29 cellular contexts compared by ENCODE assay signal in genomic region chr5:74514888-74515551, GRCh38.
"Had no signal": no experiment of that assay in that cellular context is flagged by ENCODE, and none has a peak within 500 bp of the region (broad histone marks: within the 10 kb centered on the region; RNA-seq: fewer than 3 reads in every experiment).

No MANE protein-coding gene starts in this region.

- H3K9me3 Mint-ChIP-seq: activated CD4-positive, alpha-beta T cell treated with anti-CD3 and anti-CD28 coated beads, Interleukin-2, amount 10 ng/mL, durations not matched to agents 7 days and 5 days; activated CD8-positive, alpha-beta T cell treated with anti-CD3 and anti-CD28 coated beads for 36 hours; activated naive CD8-positive, alpha-beta T cell treated with anti-CD3 and anti-CD28 coated beads, Interleukin-2, amount 50 U/mL, for 24 hours; activated T-helper 1 cell treated with anti-CD3 and anti-CD28 coated beads, Interleukin-12 subunit alpha, Interleukin-12 subunit beta, Interleukin-2, Interleukin-4 antibody, amounts not matched to agents 30 ng/mL and 10 ng/mL and 1 ng/mL, durations not matched to agents 14 hours and 24 hours and 36 hours; dendritic cell treated with granulocyte-macrophage colony-stimulating factor and Interleukin-4, amounts not matched to agents 40 ng/mL and 50 ng/mL, for 4 days; memory B cell; neural crest cell; stimulated activated naive CD8-positive, alpha-beta T cell treated with anti-CD3 and anti-CD28 coated beads, Interleukin-15, Interleukin-2, amounts not matched to agents 100 ng/mL and 50 ng/mL, for 24 hours; T-cell; T-helper 2 cell treated with Interferon-gamma antibody and Interleukin-4, amounts not matched to agents 5 μg/mL and 100 μg/mL, for 36 hours had no signal

- H3K4me1 ChIP-seq: foreskin keratinocyte, prostate gland, right atrium auricular region, vagina had no signal

- H3K27ac ChIP-seq: foreskin keratinocyte, prostate gland, right atrium auricular region, tibial nerve, vagina, VCaP had no signal

- H3K4me3 Mint-ChIP-seq: activated CD4-positive, alpha-beta T cell treated with anti-CD3 and anti-CD28 coated beads, Interleukin-2, amount 10 ng/mL, durations not matched to agents 7 days and 5 days; activated CD8-positive, alpha-beta memory T cell treated with anti-CD3 and anti-CD28 coated beads, Interleukin-2, amount 10 ng/mL, durations not matched to agents 7 days and 5 days; activated CD8-positive, alpha-beta T cell treated with anti-CD3 and anti-CD28 coated beads for 36 hours; activated naive CD8-positive, alpha-beta T cell treated with anti-CD3 and anti-CD28 coated beads, Interleukin-2, amount 50 U/mL, for 24 hours; activated T-helper 1 cell treated with anti-CD3 and anti-CD28 coated beads, Interleukin-12 subunit alpha, Interleukin-12 subunit beta, Interleukin-2, Interleukin-4 antibody, amounts not matched to agents 30 ng/mL and 10 ng/mL and 1 ng/mL, durations not matched to agents 14 hours and 24 hours and 36 hours; dendritic cell treated with granulocyte-macrophage colony-stimulating factor and Interleukin-4, amounts not matched to agents 40 ng/mL and 50 ng/mL, for 4 days; memory B cell; neural crest cell; stimulated activated naive CD8-positive, alpha-beta T cell treated with anti-CD3 and anti-CD28 coated beads, Interleukin-15, Interleukin-2, amounts not matched to agents 100 ng/mL and 50 ng/mL, for 24 hours; T-cell; T-helper 2 cell treated with Interferon-gamma antibody and Interleukin-4, amounts not matched to agents 5 μg/mL and 100 μg/mL, for 36 hours had no signal

- H3K4me3 ChIP-seq: mucosa of descending colon, prostate gland, right atrium auricular region, tibial nerve, vagina had no signal

- H3K27me3 Mint-ChIP-seq: dendritic cell treated with granulocyte-macrophage colony-stimulating factor and Interleukin-4, amounts not matched to agents 40 ng/mL and 50 ng/mL, for 4 days had no signal

- H3K9me3 ChIP-seq: mucosa of descending colon, prostate gland, right atrium auricular region, tibial nerve, vagina had no signal

- ATAC-seq: activated CD8-positive, alpha-beta memory T cell treated with anti-CD3 and anti-CD28 coated beads, Interleukin-2, amount 10 ng/mL, durations not matched to agents 7 days and 5 days; activated CD8-positive, alpha-beta T cell treated with anti-CD3 and anti-CD28 coated beads for 36 hours; activated naive CD8-positive, alpha-beta T cell treated with anti-CD3 and anti-CD28 coated beads, Interleukin-2, amount 50 U/mL, for 24 hours; foreskin keratinocyte; left ventricle myocardium superior; mucosa of descending colon; T-cell had no signal

- H3K27ac Mint-ChIP-seq: activated CD4-positive, alpha-beta T cell treated with anti-CD3 and anti-CD28 coated beads, Interleukin-2, amount 10 ng/mL, durations not matched to agents 7 days and 5 days; activated CD8-positive, alpha-beta memory T cell treated with anti-CD3 and anti-CD28 coated beads, Interleukin-2, amount 10 ng/mL, durations not matched to agents 7 days and 5 days; activated CD8-positive, alpha-beta T cell treated with anti-CD3 and anti-CD28 coated beads for 36 hours; activated naive CD8-positive, alpha-beta T cell treated with anti-CD3 and anti-CD28 coated beads, Interleukin-2, amount 50 U/mL, for 24 hours; activated T-helper 1 cell treated with anti-CD3 and anti-CD28 coated beads, Interleukin-12 subunit alpha, Interleukin-12 subunit beta, Interleukin-2, Interleukin-4 antibody, amounts not matched to agents 30 ng/mL and 10 ng/mL and 1 ng/mL, durations not matched to agents 14 hours and 24 hours and 36 hours; dendritic cell treated with granulocyte-macrophage colony-stimulating factor and Interleukin-4, amounts not matched to agents 40 ng/mL and 50 ng/mL, for 4 days; memory B cell; stimulated activated naive CD8-positive, alpha-beta T cell treated with anti-CD3 and anti-CD28 coated beads, Interleukin-15, Interleukin-2, amounts not matched to agents 100 ng/mL and 50 ng/mL, for 24 hours; T-cell; T-helper 2 cell treated with Interferon-gamma antibody and Interleukin-4, amounts not matched to agents 5 μg/mL and 100 μg/mL, for 36 hours had no signal

- H3K4me1 Mint-ChIP-seq: activated CD4-positive, alpha-beta T cell treated with anti-CD3 and anti-CD28 coated beads, Interleukin-2, amount 10 ng/mL, durations not matched to agents 7 days and 5 days; activated CD8-positive, alpha-beta memory T cell treated with anti-CD3 and anti-CD28 coated beads, Interleukin-2, amount 10 ng/mL, durations not matched to agents 7 days and 5 days; activated naive CD8-positive, alpha-beta T cell treated with anti-CD3 and anti-CD28 coated beads, Interleukin-2, amount 50 U/mL, for 24 hours; memory B cell; T-cell had no signal

- DNase-seq: activated CD4-positive, alpha-beta T cell treated with anti-CD3 and anti-CD28 coated beads, Interleukin-2, amount 10 ng/mL, durations not matched to agents 7 days and 5 days; activated CD4-positive, CD25-positive, alpha-beta regulatory T cell treated with anti-CD3 and anti-CD28 coated beads, Interleukin-2, amount 50 U/mL, for 72 hours; activated CD8-positive, alpha-beta memory T cell treated with anti-CD3 and anti-CD28 coated beads, Interleukin-2, amount 10 ng/mL, durations not matched to agents 7 days and 5 days; activated CD8-positive, alpha-beta T cell treated with anti-CD3 and anti-CD28 coated beads for 36 hours; activated gamma-delta T cell; activated naive CD4-positive, alpha-beta T cell treated with anti-CD3 and anti-CD28 coated beads, Interleukin-2, amount 50 U/mL, for 16 hours; activated naive CD8-positive, alpha-beta T cell treated with anti-CD3 and anti-CD28 coated beads, Interleukin-2, amount 50 U/mL, for 24 hours; activated T-cell treated with anti-CD3 and anti-CD28 coated beads for 4 hours; cerebellar nuclear complex; effector CD8-positive, alpha-beta T cell; erythroblast; foreskin keratinocyte; hippocampal formation; left ventricle myocardium superior; mucosa of descending colon; stimulated activated CD4-positive, alpha-beta T cell treated with anti-CD3 and anti-CD28 coated beads, Interleukin-1b, Interleukin-23, amount 100 ng/mL, for 48 hours; substantia nigra; T-cell had no signal

- H3K27me3 ChIP-seq: foreskin keratinocyte, right atrium auricular region, tibial nerve, vagina had no signal

- H3K36me3 ChIP-seq: prostate gland, right atrium auricular region, tibial nerve, vagina had no signal

- H3K36me3 Mint-ChIP-seq: activated CD8-positive, alpha-beta memory T cell treated with anti-CD3 and anti-CD28 coated beads, Interleukin-2, amount 10 ng/mL, durations not matched to agents 7 days and 5 days; memory B cell; T-cell had no signal
